16 cellular contexts compared by ENCODE assay signal in genomic region chr17:82805823-82806222, GRCh38. TPM values are rescaled to one million over a fixed set of nuclear protein-coding genes. Genes with fewer than 3 reads are reported as not detected.
"Had no signal": no experiment of that assay in that cellular context is flagged by ENCODE, and none has a peak within 500 bp of the region (broad histone marks: within the 10 kb centered on the region; RNA-seq: fewer than 3 reads in every experiment).

No MANE protein-coding gene starts in this region.

- H3K36me3 ChIP-seq: colonic mucosa had no signal

- H3K9me3 Mint-ChIP-seq: activated CD4-positive, alpha-beta memory T cell treated with anti-CD3 and anti-CD28 coated beads for 36 hours; naive thymus-derived CD8-positive, alpha-beta T cell had no signal

- H3K27me3 Mint-ChIP-seq: activated B cell treated with CpG ODN at 0.5 μM for 24 hours; activated CD4-positive, alpha-beta memory T cell treated with anti-CD3 and anti-CD28 coated beads for 36 hours; stimulated activated naive CD8-positive, alpha-beta T cell treated with anti-CD3 and anti-CD28 coated beads, Interleukin-15, Interleukin-2, amounts not matched to agents 100 ng/mL and 50 ng/mL, for 24 hours had no signal

- H3K27ac ChIP-seq: colonic mucosa, foreskin keratinocyte had no signal

- H3K27me3 ChIP-seq: colonic mucosa, foreskin keratinocyte, tibial nerve had no signal

- ATAC-seq: foreskin keratinocyte; naive thymus-derived CD8-positive, alpha-beta T cell had no signal

- H3K27ac Mint-ChIP-seq: activated B cell treated with CpG ODN at 0.5 μM for 24 hours; activated CD4-positive, alpha-beta memory T cell treated with anti-CD3 and anti-CD28 coated beads for 36 hours; stimulated activated naive CD8-positive, alpha-beta T cell treated with anti-CD3 and anti-CD28 coated beads, Interleukin-15, Interleukin-2, amounts not matched to agents 100 ng/mL and 50 ng/mL, for 24 hours had no signal

- DNase-seq: activated B cell treated with CpG ODN at 0.5 μM for 24 hours; activated CD4-positive, alpha-beta memory T cell treated with anti-CD3 and anti-CD28 coated beads for 36 hours; activated CD4-positive, alpha-beta T cell treated with anti-CD3 and anti-CD28 coated beads for 4 hours; activated naive CD4-positive, alpha-beta T cell; central memory CD4-positive, alpha-beta T cell; colonic mucosa; foreskin keratinocyte; mesendoderm; retina; stimulated activated CD4-positive, alpha-beta T cell treated with anti-CD3 and anti-CD28 coated beads, Interleukin-2, amount 100 ng/mL, for 24 hours had no signal

- H3K9me3 ChIP-seq: colonic mucosa, tibial nerve had no signal

- H3K4me3 Mint-ChIP-seq: activated B cell treated with CpG ODN at 0.5 μM for 24 hours; activated CD4-positive, alpha-beta memory T cell treated with anti-CD3 and anti-CD28 coated beads for 36 hours; brain; naive thymus-derived CD8-positive, alpha-beta T cell; stimulated activated naive CD8-positive, alpha-beta T cell treated with anti-CD3 and anti-CD28 coated beads, Interleukin-15, Interleukin-2, amounts not matched to agents 100 ng/mL and 50 ng/mL, for 24 hours had no signal

- H3K4me1 ChIP-seq: colonic mucosa, foreskin keratinocyte had no signal

- H3K4me3 ChIP-seq: colonic mucosa, tibial nerve had no signal

RNA-seq across cellular contexts. Expression of gene ZNF750, which starts 34.0 kb away (rescaled TPM):
- total RNA-seq: activated B cell treated with CpG ODN at 0.5 μM for 24 hours; activated CD4-positive, alpha-beta memory T cell treated with anti-CD3 and anti-CD28 coated beads for 36 hours; colonic mucosa; fibroblast of lung; liver; naive thymus-derived CD8-positive, alpha-beta T cell; tibial nerve had no signal
